ENCODE assay signal across 9 cellular contexts in the genomic region with DNA sequence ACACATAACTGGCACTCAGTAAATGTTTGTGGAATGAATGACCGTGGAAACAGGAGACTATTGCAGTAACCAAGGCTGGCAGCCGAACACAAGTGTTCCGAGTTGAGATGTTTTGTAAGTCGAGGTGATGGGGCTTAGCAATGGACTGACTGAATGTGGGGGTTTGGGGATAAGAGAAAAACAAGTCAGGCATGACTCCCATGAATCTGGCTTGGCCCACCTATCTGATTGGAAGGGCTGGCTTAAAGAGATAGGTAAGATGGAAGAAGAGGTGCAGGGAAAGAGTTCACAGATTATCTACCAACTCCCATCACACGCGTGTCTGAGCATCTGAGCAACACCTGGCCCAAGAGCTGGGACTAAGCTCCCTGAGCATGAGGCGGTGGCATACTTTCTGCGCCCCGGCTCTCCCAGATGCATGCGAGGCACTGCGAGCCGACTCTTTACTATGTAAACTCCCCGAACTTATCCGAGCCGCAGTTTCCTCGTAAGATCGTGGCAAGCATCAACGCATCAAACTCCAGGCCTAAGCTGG. TPM values are rescaled to one million over a fixed set of nuclear protein-coding genes. Genes with fewer than 3 reads are reported as not detected.
DNase-seq lines count a peak whose midpoint lies in the region; ATAC-seq, FAIRE-seq and TF ChIP-seq lines count a peak whose summit lies in the region.
"Had no signal": no experiment of that assay in that cellular context is flagged by ENCODE, and none has a peak within 500 bp of the region (broad histone marks: within the 10 kb centered on the region; RNA-seq: fewer than 3 reads in every experiment).

No MANE protein-coding gene starts in this region.

- TF ChIP-seq POLR2A in endothelial cell of umbilical vein (IDR thresholded peaks at IDR 0.05; ENCODE audit: low read depth, low read length) = no peak

- peak overlapping the region; percentile 99 for H3K4me3 ChIP-seq in DOHH2 (ENCODE audit: low read length)
- peak overlapping the region; percentile 86 for H3K4me3 ChIP-seq in OCI-LY7 (ENCODE audit: low read depth, low read length, poor library complexity, severe bottlenecking)
- H3K4me3 ChIP-seq in endothelial cell of umbilical vein (replicated peaks in 1 of 3; ENCODE audit: insufficient read depth in 1 of 3, low read depth in 1 of 3, low read length in 3 of 3) = peak overlapping the region; percentile 28 to 98 (median 65)
- peak overlapping the region; percentile 63 to 94 (median 84) for H3K4me3 ChIP-seq in pancreas

- CTCF ChIA-PET in OCI-LY7 (lab: Charles Lee; ENCODE audit: unreplicated experiment) (interaction anchor here (1.1 kb wide), 1 partner anchor 14 kb away, joined by 3 read pairs; no protein-coding TSS in a partner anchor), endothelial cell of umbilical vein (lab: Charles Lee) (interaction anchor here (1.4 to 2.5 kb wide), 7 partner anchors 11 to 530 kb away, joined by 7 to 31 read pairs (median 9); a partner anchor contains a TSS)

- H3K9ac ChIP-seq in endothelial cell of umbilical vein (replicated peaks; ENCODE audit: extremely low read depth, insufficient read depth, low read length) = peak overlapping the region; percentile 84

- peaks cover 6% of the 10 kb centered on the region for H3F3A ChIP-seq in DOHH2 (ENCODE audit: control insufficient read depth, insufficient read depth)

- BruUV-seq in OCI-LY7 (replicated peaks; lab: Mats Ljungman, UMichigan) (TSS peak; percentile 51), endothelial cell of umbilical vein (replicated peaks; lab: Mats Ljungman, UMichigan) (no TSS peak)

- FAIRE-seq in endothelial cell of umbilical vein (lab: Jason Lieb, UNC) (no peak), pancreas (lab: Jason Lieb, UNC) (no peak)

- ATAC-seq in pancreas = peak in 1 of 4 donors; percentile 1
- ATAC-seq in GM21447 (IDR thresholded peaks at IDR 0.05; ENCODE audit: unreplicated experiment) = no peak
- ATAC-seq in HG02759 (IDR thresholded peaks at IDR 0.05; ENCODE audit: unreplicated experiment) = no peak
- no peak for ATAC-seq in GM19324 (IDR thresholded peaks at IDR 0.05; ENCODE audit: low FRiP score, unreplicated experiment)

- H2AFZ ChIP-seq in OCI-LY7 (ENCODE audit: low read length) = peak overlapping the region; percentile 69
- peak overlapping the region; percentile 26 for H2AFZ ChIP-seq in endothelial cell of umbilical vein (ENCODE audit: low read depth, low read length)

- DNase-seq in OCI-LY7 (ENCODE audit: low spot score) (peak; percentile 23), endothelial cell of umbilical vein (ENCODE audit: low read depth, low spot score) (no peak), pancreas (no peak), HuH-7 (ENCODE audit: low spot score) (no peak)

- H3K4me2 ChIP-seq in DOHH2 (ENCODE audit: low read length) (peak overlapping the region; percentile 88), OCI-LY7 (ENCODE audit: low read length) (peak overlapping the region; percentile 78), endothelial cell of umbilical vein (ENCODE audit: insufficient read depth, low read length) (peak overlapping the region; percentile 70)

- H3K4me1 ChIP-seq in DOHH2 (ENCODE audit: control insufficient read depth, low read length) (peaks cover 20% of the 10 kb centered on the region), OCI-LY7 (ENCODE audit: insufficient read depth, low read length, poor library complexity, severe bottlenecking) (peaks cover 23% of the 10 kb centered on the region), endothelial cell of umbilical vein (ENCODE audit: control insufficient read depth, extremely low read depth, insufficient read depth, low read length) (peaks cover 40% of the 10 kb centered on the region), pancreas (peaks cover 12 to 45% (median 35%) of the 10 kb centered on the region in 3 donors)

- H3K36me3 ChIP-seq in DOHH2 (ENCODE audit: control insufficient read depth, low read length) (no peaks in the 10 kb centered on the region), OCI-LY7 (ENCODE audit: insufficient read depth, low read length) (no peaks in the 10 kb centered on the region; the same call in 1 of the 2 replicates), endothelial cell of umbilical vein (ENCODE audit: control insufficient read depth in 2 of 2, extremely low read depth in 1 of 2, insufficient read depth in 2 of 2, low read length in 2 of 2) (peaks cover 0 to 16% of the 10 kb centered on the region in 2 experiments), pancreas (peaks cover 0 to 4% (median 0%) of the 10 kb centered on the region in 3 donors)

- POLR2A ChIA-PET in OCI-LY7 (lab: Charles Lee) (interaction anchor here (0.8 to 3.0 kb wide), 6 partner anchors 14 to 26 kb away, joined by 3 to 22 read pairs (median 4); a partner anchor contains a TSS), endothelial cell of umbilical vein (lab: Charles Lee) (interaction anchor here (0.6 to 2.1 kb wide), 3 partner anchors 12 to 332 kb away, joined by 4 to 34 read pairs (median 26); a partner anchor contains a TSS)

- intact Hi-C loops in OCI-LY7 (cut with micrococcal nuclease; ENCODE audit: unreplicated experiment) (loop anchor here (1.0 to 2.0 kb wide), 2 partner anchors 23 to 36 kb away; a partner anchor contains a TSS), endothelial cell of umbilical vein (cut with micrococcal nuclease) (loop anchor here (1.0 to 5.0 kb wide), 4 partner anchors 15 to 354 kb away; a partner anchor contains a TSS), pancreas (cut with DNase I) (no loop called here)

- H3K79me2 ChIP-seq in DOHH2 (ENCODE audit: control insufficient read depth, low read length) = peaks cover 39% of the 10 kb centered on the region
- H3K79me2 ChIP-seq in OCI-LY7 (ENCODE audit: insufficient read depth, low read depth, low read length) = peaks cover 10% of the 10 kb centered on the region; the same call in 1 of the 2 replicates
- H3K79me2 ChIP-seq in endothelial cell of umbilical vein (ENCODE audit: control insufficient read depth, insufficient read depth, low read length) = peaks cover 50% of the 10 kb centered on the region

- 2 to 5% methylated on average over 18 of the region's 18 CpGs for WGBS in pancreas, 2 donors

- TF ChIP-seq CTCF in DOHH2 (IDR thresholded peaks at IDR 0.05; ENCODE audit: low read depth, low read length, poor library complexity, severe bottlenecking) (no peak), OCI-LY7 (conservative IDR thresholded peaks at IDR 0.05; ENCODE audit: low read length) (no peak), endothelial cell of umbilical vein (IDR thresholded peaks at IDR 0.05; ENCODE audit: extremely low read depth in 1 of 2, insufficient read depth in 1 of 2, low read depth in 1 of 2, low read length in 2 of 2) (no peak), pancreas (IDR thresholded peaks at IDR 0.05) (no peak)

- H3K27me3 ChIP-seq in DOHH2 (ENCODE audit: control insufficient read depth, low read length) (no peaks in the 10 kb centered on the region), endothelial cell of umbilical vein (ENCODE audit: control insufficient read depth in 2 of 2, insufficient read depth in 2 of 2, low read length in 2 of 2) (no peaks in the 10 kb centered on the region), pancreas (no peaks in the 10 kb centered on the region)

- H3K9me2 ChIP-seq in DOHH2 (replicated peaks; ENCODE audit: control insufficient read depth, low read length) (no peaks in the 10 kb centered on the region), OCI-LY7 (ENCODE audit: insufficient read depth, low read length) (no peaks in the 10 kb centered on the region)

- dilution Hi-C loops in endothelial cell of umbilical vein (cut with MboI; ENCODE audit: extremely low pct_ligation_motif_present, low sequenced_read_pairs) = no loop called here

- H3K9me3 ChIP-seq in DOHH2 (ENCODE audit: control insufficient read depth, insufficient read depth, low read length) = no peaks in the 10 kb centered on the region
- H3K9me3 ChIP-seq in OCI-LY7 (ENCODE audit: low read length) = no peaks in the 10 kb centered on the region
- no peaks in the 10 kb centered on the region for H3K9me3 ChIP-seq in endothelial cell of umbilical vein (replicated peaks; ENCODE audit: control insufficient read depth, insufficient read depth, low read length)
- H3K9me3 ChIP-seq in pancreas = no peaks in the 10 kb centered on the region

- 0 out of 2 replicates have a peak, but pooled peaks cover 3% of the 10 kb centered on the region for H4K20me1 ChIP-seq in DOHH2 (ENCODE audit: control insufficient read depth, insufficient read depth, low read depth, low read length)
- H4K20me1 ChIP-seq in OCI-LY7 (ENCODE audit: insufficient read depth, low read length) = no peaks in the 10 kb centered on the region
- H4K20me1 ChIP-seq in endothelial cell of umbilical vein (replicated peaks; ENCODE audit: control insufficient read depth, extremely low read depth, insufficient read depth, low read length) = no peaks in the 10 kb centered on the region

- no peaks in the 10 kb centered on the region for H3K9me1 ChIP-seq in endothelial cell of umbilical vein (replicated peaks; ENCODE audit: control insufficient read depth, extremely low read depth, insufficient read depth, low read length)

- H3K27ac ChIP-seq in DOHH2 (ENCODE audit: low read depth, low read length) = no peak overlapping the region
- H3K27ac ChIP-seq in OCI-LY7 (ENCODE audit: low read depth, low read length, poor library complexity, severe bottlenecking) = no peak overlapping the region
- peak overlapping the region; percentile 69 for H3K27ac ChIP-seq in endothelial cell of umbilical vein (ENCODE audit: insufficient read depth, low read depth, low read length)
- H3K27ac ChIP-seq in pancreas = peak overlapping the region; percentile 82 to 98 (median 92)

RNA-seq across cellular contexts. Expression of a gene that starts 0.5 kb away (rescaled TPM):
- total RNA-seq in OCI-LY7 (2014; rRNA removed; shearing (Covaris generic)) = 16.3 and 32.9 TPM in 2 replicates
- 23.8 and 23.9 TPM in 2 replicates for total RNA-seq in OCI-LY7 (2022)
- total RNA-seq in endothelial cell of umbilical vein = 36.3 and 45.0 TPM in 2 replicates
- 19.2 and 26.5 TPM in 2 replicates for polyA plus RNA-seq in endothelial cell of umbilical vein
- 29.0 and 34.7 TPM in 2 replicates for polyA plus RNA-seq in endothelial cell of umbilical vein (2011; cell fraction: cytosol; rRNA removed)
- polyA plus RNA-seq in endothelial cell of umbilical vein (2011; cell fraction: nucleus; rRNA removed) = 64.3 and 72.0 TPM in 2 replicates
- polyA plus RNA-seq in endothelial cell of umbilical vein (2012) = 53.7 and 59.8 TPM in 2 replicates
- 11.3 and 18.4 TPM in 2 replicates for polyA minus RNA-seq in endothelial cell of umbilical vein
- 7.7 TPM for polyA minus RNA-seq in endothelial cell of umbilical vein (2011; cell fraction: cytosol; rRNA and poly(A)+ RNA removed)
- 13.6 and 20.6 TPM in 2 replicates for polyA minus RNA-seq in endothelial cell of umbilical vein (2011; cell fraction: nucleus; rRNA and poly(A)+ RNA removed)
- total RNA-seq in pancreas = 10 to 100 TPM; 42.3 to 52.4 (median 48.0) TPM
- polyA plus RNA-seq in pancreas = 10 to 100 TPM; 65.8 to 79.0 TPM

RNA-seq across cellular contexts. Expression of a gene that starts 0.8 kb away (rescaled TPM):
- 9.3 and 15.5 TPM in 2 replicates for total RNA-seq in OCI-LY7 (2014; rRNA removed; shearing (Covaris generic))
- 10.6 and 14.7 TPM in 2 replicates for total RNA-seq in OCI-LY7 (2022)
- 79.5 and 89.6 TPM in 2 replicates for total RNA-seq in endothelial cell of umbilical vein
- polyA plus RNA-seq in endothelial cell of umbilical vein = 85.7 and 101 TPM in 2 replicates
- polyA plus RNA-seq in endothelial cell of umbilical vein (2011; cell fraction: cytosol; rRNA removed) = 71.6 and 78.1 TPM in 2 replicates
- 127 and 149 TPM in 2 replicates for polyA plus RNA-seq in endothelial cell of umbilical vein (2011; cell fraction: nucleus; rRNA removed)
- polyA plus RNA-seq in endothelial cell of umbilical vein (2012) = 76.8 and 87.4 TPM in 2 replicates
- 176 and 200 TPM in 2 replicates for polyA minus RNA-seq in endothelial cell of umbilical vein
- 50.8 TPM for polyA minus RNA-seq in endothelial cell of umbilical vein (2011; cell fraction: cytosol; rRNA and poly(A)+ RNA removed)
- polyA minus RNA-seq in endothelial cell of umbilical vein (2011; cell fraction: nucleus; rRNA and poly(A)+ RNA removed) = 68.3 and 109 TPM in 2 replicates
- total RNA-seq in pancreas = 10 to 100 TPM; 20.8 to 56.8 (median 31.8) TPM
- 10 to 100 TPM; 11.5 to 16.8 TPM for polyA plus RNA-seq in pancreas

RNA-seq across cellular contexts. Expression of a gene that starts 15.7 kb away (rescaled TPM):
- 62.3 and 65.7 TPM in 2 replicates for total RNA-seq in OCI-LY7 (2014; rRNA removed; shearing (Covaris generic))
- total RNA-seq in OCI-LY7 (2022) (65.1 and 69.6 TPM in 2 replicates), endothelial cell of umbilical vein (43.5 and 51.7 TPM in 2 replicates), pancreas (100 to 1,000 TPM in 4 of 6 donors, 10 to 100 TPM in 2; 73.9 to 129 (median 113) TPM)
- polyA plus RNA-seq in endothelial cell of umbilical vein (27.0 and 30.7 TPM in 2 replicates), pancreas (10 to 100 TPM; 13.1 to 17.2 TPM)
- 24.7 and 27.1 TPM in 2 replicates for polyA plus RNA-seq in endothelial cell of umbilical vein (2011; cell fraction: cytosol; rRNA removed)
- 9.0 and 13.4 TPM in 2 replicates for polyA plus RNA-seq in endothelial cell of umbilical vein (2011; cell fraction: nucleus; rRNA removed)
- 16.9 and 21.6 TPM in 2 replicates for polyA plus RNA-seq in endothelial cell of umbilical vein (2012)
- polyA minus RNA-seq in endothelial cell of umbilical vein = 50.7 and 53.2 TPM in 2 replicates
- polyA minus RNA-seq in endothelial cell of umbilical vein (2011; cell fraction: cytosol; rRNA and poly(A)+ RNA removed) = 52.7 TPM
- polyA minus RNA-seq in endothelial cell of umbilical vein (2011; cell fraction: nucleus; rRNA and poly(A)+ RNA removed) = 9.1 and 14.0 TPM in 2 replicates

RNA-seq across cellular contexts. Expression of a gene that starts 22.6 kb away (rescaled TPM):
- 82.2 and 88.8 TPM in 2 replicates for total RNA-seq in OCI-LY7 (2014; rRNA removed; shearing (Covaris generic))
- total RNA-seq in OCI-LY7 (2022) = 85.0 and 89.2 TPM in 2 replicates
- total RNA-seq in endothelial cell of umbilical vein = 81.0 and 85.2 TPM in 2 replicates
- 82.6 and 90.3 TPM in 2 replicates for polyA plus RNA-seq in endothelial cell of umbilical vein
- 82.3 and 91.8 TPM in 2 replicates for polyA plus RNA-seq in endothelial cell of umbilical vein (2011; cell fraction: cytosol; rRNA removed)
- polyA plus RNA-seq in endothelial cell of umbilical vein (2011; cell fraction: nucleus; rRNA removed) = 47.2 and 50.1 TPM in 2 replicates
- polyA plus RNA-seq in endothelial cell of umbilical vein (2012) = 95.9 and 115 TPM in 2 replicates
- 77.3 and 80.7 TPM in 2 replicates for polyA minus RNA-seq in endothelial cell of umbilical vein
- 86.2 TPM for polyA minus RNA-seq in endothelial cell of umbilical vein (2011; cell fraction: cytosol; rRNA and poly(A)+ RNA removed)
- 16.5 and 17.9 TPM in 2 replicates for polyA minus RNA-seq in endothelial cell of umbilical vein (2011; cell fraction: nucleus; rRNA and poly(A)+ RNA removed)
- 10 to 100 TPM; 40.7 to 51.2 (median 42.5) TPM for total RNA-seq in pancreas
- polyA plus RNA-seq in pancreas = 10 to 100 TPM; 28.3 to 41.0 TPM

RNA-seq across cellular contexts. Expression of a gene that starts 30.3 kb away (rescaled TPM):
- total RNA-seq in OCI-LY7 (2014; rRNA removed; shearing (Covaris generic)) = not detected in 2 replicates
- total RNA-seq in OCI-LY7 (2022) = not detected in 2 replicates
- total RNA-seq in endothelial cell of umbilical vein = not detected in 2 replicates
- polyA plus RNA-seq in endothelial cell of umbilical vein = not detected in 2 replicates
- not detected in 2 replicates for polyA plus RNA-seq in endothelial cell of umbilical vein (2011; cell fraction: cytosol; rRNA removed)
- not detected in 2 replicates for polyA plus RNA-seq in endothelial cell of umbilical vein (2011; cell fraction: nucleus; rRNA removed)
- not detected in 2 replicates for polyA plus RNA-seq in endothelial cell of umbilical vein (2012)
- not detected in 2 replicates for polyA minus RNA-seq in endothelial cell of umbilical vein
- polyA minus RNA-seq in endothelial cell of umbilical vein (2011; cell fraction: cytosol; rRNA and poly(A)+ RNA removed) = not detected
- polyA minus RNA-seq in endothelial cell of umbilical vein (2011; cell fraction: nucleus; rRNA and poly(A)+ RNA removed) = not detected in 2 replicates
- total RNA-seq in pancreas = not detected
- not detected for polyA plus RNA-seq in pancreas
- total RNA-seq: M059J had no signal

Comparison
In these comparisons a context has a peak if more than half of its experiments do, and no peak if none do; other contexts are left out.
1. H3K27ac ChIP-seq: peak in endothelial cell of umbilical vein (single experiment) and pancreas (4 of 4); none in DOHH2 (single experiment) and OCI-LY7 (single experiment).
2. intact Hi-C loops: an anchor here in OCI-LY7 (1.0 to 2.0 kb wide) and endothelial cell of umbilical vein (1.0 to 5.0 kb wide); none called in pancreas.
3. Peak in every context shown above with its lines, with median percentiles within 50 percentile points of each other: H3K4me2 ChIP-seq and H3K4me3 ChIP-seq.